ENCODE assay signal across 8 cellular contexts in genomic region chr19:40744554-40745401, GRCh38. TPM values are rescaled to one million over a fixed set of nuclear protein-coding genes. Genes with fewer than 3 reads are reported as not detected.
DNase-seq lines count a peak whose midpoint lies in the region; ATAC-seq and TF ChIP-seq lines count a peak whose summit lies in the region.

No MANE protein-coding gene starts in this region.

- TF ChIP-seq CTCF in GM13976 (IDR thresholded peaks at IDR 0.05; ENCODE audit: borderline replicate concordance, control extremely low read depth, extremely low read depth, insufficient read depth, missing control alignments) (peak; percentile 19), RWPE1 (conservative IDR thresholded peaks at IDR 0.05; ENCODE audit: low read depth) (no peak), retinal pigment epithelial cell (conservative IDR thresholded peaks at IDR 0.05; ENCODE audit: low read depth, low read length) (peak; percentile 12), testis (IDR thresholded peaks at IDR 0.05) (no peak)

- H3K9me3 ChIP-seq in testis = no peaks in the 10 kb centered on the region

- H3K27ac ChIP-seq in RWPE1 = peak overlapping the region; percentile 69
- peak overlapping the region in 1 of 2 donors; percentile 41 for H3K27ac ChIP-seq in testis

- POLR2A ChIA-PET in RWPE1 (lab: Yijun Ruan, JAX; ENCODE audit: low non-redundant PET) = interaction anchor here (0.9 kb wide), 1 partner anchor 12 kb away, joined by 3 read pairs; no protein-coding TSS in a partner anchor

- in situ Hi-C loops in GM13976 (cut with MboI; ENCODE audit: low sequenced_read_pairs, unreplicated experiment) = no loop called here

- CTCF ChIA-PET in RWPE1 (lab: Yijun Ruan, JAX) = interaction anchor here (1.4 kb wide), 1 partner anchor 75 kb away, joined by 3 read pairs; no protein-coding TSS in a partner anchor

- H3K4me3 ChIP-seq in retinal pigment epithelial cell (ENCODE audit: low read length) (no peak overlapping the region), testis (no peak overlapping the region)

- DNase-seq in GM13976 (ENCODE audit: low spot score) (peak; percentile 55), RWPE1 (ENCODE audit: low spot score) (no peak), erythroblast (lab: John Stamatoyannopoulos, UW) (peak; percentile 30 to 41), retinal pigment epithelial cell (ENCODE audit: low read depth) (no peak), NCI-H446 (lab: John Stamatoyannopoulos, UW) (no peak), testis (no peak)
- no peak for DNase-seq in effector CD4-positive, alpha-beta T cell

- H3K4me1 ChIP-seq in testis = peaks cover 30% of the 10 kb centered on the region

- no peaks in the 10 kb centered on the region for H3K27me3 ChIP-seq in testis

- no peaks in the 10 kb centered on the region for H3K36me3 ChIP-seq in testis (ENCODE audit: low read depth, missing control alignments)

- WGBS in testis, 2 donors = 74 to 79% methylated on average over 10 to 15 of the region's 17 CpGs

- TF ChIP-seq POLR2A in erythroblast (IDR thresholded peaks at IDR 0.05; ENCODE audit: low read length) (no peak), testis (IDR thresholded peaks at IDR 0.05) (no peak)

- no peak for ATAC-seq in GM21737 (IDR thresholded peaks at IDR 0.05; ENCODE audit: unreplicated experiment)

- intact Hi-C loops in testis (cut with DNase I; ENCODE audit: low total_unique reads) = no loop called here

RNA-seq across cellular contexts. Expression of gene ACTMAP, which starts 5.5 kb away (rescaled TPM):
- 10 to 100 TPM; 17.7 to 21.5 TPM for total RNA-seq in testis
- polyA plus RNA-seq in testis (ENCODE audit: insufficient read depth, low read depth, low replicate concordance) = 14.8 TPM

RNA-seq across cellular contexts. Expression of gene SNRPA, which starts 6.2 kb away (rescaled TPM):
- total RNA-seq in testis = 10 to 100 TPM; 89.8 to 91.5 TPM
- 67.8 TPM for polyA plus RNA-seq in testis (ENCODE audit: insufficient read depth, low read depth, low replicate concordance)

RNA-seq across cellular contexts. Expression of gene ITPKC, which starts 27.9 kb away (rescaled TPM):
- 10 to 100 TPM; 19.2 to 20.8 TPM for total RNA-seq in testis
- 11.6 TPM for polyA plus RNA-seq in testis (ENCODE audit: insufficient read depth, low read depth, low replicate concordance)

RNA-seq across cellular contexts. Expression of gene COQ8B, which starts 28.1 kb away (rescaled TPM):
- total RNA-seq in testis = 10 to 100 TPM; 56.6 to 71.7 TPM
- 43.8 TPM for polyA plus RNA-seq in testis (ENCODE audit: insufficient read depth, low read depth, low replicate concordance)

RNA-seq across cellular contexts. Expression of gene MIA, which starts 30.5 kb away (rescaled TPM):
- total RNA-seq in testis = 1 to 10 TPM; 2.4 to 2.8 TPM
- polyA plus RNA-seq in testis (ENCODE audit: insufficient read depth, low read depth, low replicate concordance) = 2.9 TPM

Comparison
In these comparisons a context has a peak if more than half of its experiments do, and no peak if none do; other contexts are left out.
1. DNase-seq: peak in GM13976 (single experiment) and erythroblast (2 of 2); none in RWPE1 (single experiment), retinal pigment epithelial cell (single experiment), NCI-H446 (0 of 2), effector CD4-positive, alpha-beta T cell (single experiment) and testis (single experiment).
2. CTCF ChIP-seq: peak in GM13976 (single experiment) and retinal pigment epithelial cell (single experiment); none in RWPE1 (single experiment) and testis (0 of 3).